23 cellular contexts compared by ENCODE assay signal in the genomic region with DNA sequence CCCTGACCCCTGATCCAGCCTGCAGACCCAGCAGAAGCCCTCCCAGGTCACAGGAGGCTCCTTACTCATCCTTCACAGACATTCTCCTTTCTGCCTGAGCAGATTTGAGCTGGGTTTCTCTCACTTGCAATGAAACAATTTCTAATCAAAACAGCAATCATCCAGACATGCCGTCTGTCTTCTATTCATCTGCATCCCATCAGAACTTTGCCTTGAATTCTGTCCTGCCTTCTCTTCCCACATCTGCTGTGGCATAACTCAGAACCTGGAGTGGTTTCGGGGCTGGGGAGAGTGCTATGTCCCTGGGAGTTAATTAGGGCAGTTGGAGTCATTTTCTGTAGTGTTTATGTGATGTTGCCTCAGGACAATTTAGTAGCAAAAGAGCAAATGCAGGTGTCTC.
A peak's percentile ranks its signal among the peaks of the same experiment; 100 is the strongest.
DNase-seq lines count a peak whose midpoint lies in the region; ATAC-seq and TF ChIP-seq lines count a peak whose summit lies in the region.
"Had no signal": no experiment of that assay in that cellular context is flagged by ENCODE, and none has a peak within 500 bp of the region (broad histone marks: within the 10 kb centered on the region; RNA-seq: fewer than 3 reads in every experiment).

No MANE protein-coding gene starts in this region.

- H2BK12ac ChIP-seq in neuronal stem cell (ENCODE audit: low read length), result no peak overlapping the region

- no peak overlapping the region for H3K9ac ChIP-seq in neuronal stem cell (ENCODE audit: low read depth, low read length, poor library complexity)

- H3K4me3 Mint-ChIP-seq in naive thymus-derived CD4-positive, alpha-beta T cell, result no peak overlapping the region
- H3K4me3 Mint-ChIP-seq: GM23338 had no signal

- POLR2A ChIA-PET in naive thymus-derived CD4-positive, alpha-beta T cell (lab: Charles Lee), result no interaction called here

- no peak overlapping the region for H2BK5ac ChIP-seq in neuronal stem cell (ENCODE audit: low read length)

- ATAC-seq in naive thymus-derived CD4-positive, alpha-beta T cell, result no peak
- ATAC-seq: GM23338, HCT116 had no signal

- H3K9me3 ChIP-seq in neuronal stem cell (replicated peaks in 1 of 2; ENCODE audit: control insufficient read depth in 2 of 2, insufficient read depth in 1 of 2, low read depth in 1 of 2, low read length in 2 of 2), result no peaks in the 10 kb centered on the region
- H3K9me3 ChIP-seq in naive thymus-derived CD4-positive, alpha-beta T cell (ENCODE audit: control insufficient read depth in 2 of 3, low read length in 3 of 3), result no peaks in the 10 kb centered on the region

- no peak overlapping the region for H3K4me3 ChIP-seq in coronary artery
- no peak overlapping the region for H3K4me3 ChIP-seq in neuronal stem cell (ENCODE audit: low read length in 2 of 2)
- no peak overlapping the region for H3K4me3 ChIP-seq in naive thymus-derived CD4-positive, alpha-beta T cell (ENCODE audit: low read length)
- H3K4me3 ChIP-seq: GM23338, SK-N-MC had no signal

- H4K91ac ChIP-seq in neuronal stem cell (ENCODE audit: low read depth, low read length, poor library complexity), result no peak overlapping the region

- H2AFZ ChIP-seq in neuronal stem cell (ENCODE audit: low read length), result no peak overlapping the region
- H2AFZ ChIP-seq: GM23338 had no signal

- H3K4ac ChIP-seq in neuronal stem cell (ENCODE audit: low read length), result no peak overlapping the region

- peaks cover 0 to 15% (median 6%) of the 10 kb centered on the region in 11 donors for H3K9me3 Mint-ChIP-seq in naive thymus-derived CD4-positive, alpha-beta T cell
- H3K9me3 Mint-ChIP-seq: GM23338 had no signal

- H3K36me3 Mint-ChIP-seq in naive thymus-derived CD4-positive, alpha-beta T cell, result peaks cover 0 to 3% (median 0%) of the 10 kb centered on the region in 5 donors

- H3K27me3 Mint-ChIP-seq in naive thymus-derived CD4-positive, alpha-beta T cell, result peaks cover 0 to 8% (median 4%) of the 10 kb centered on the region in 5 donors

- peak; percentile 27 for DNase-seq in DMS79 treated with DMSO at 0.1 percent for 48 hours (lab: John Stamatoyannopoulos, UW)
- DNase-seq in DMS79 (lab: John Stamatoyannopoulos, UW), result no peak
- peak; percentile 81 for DNase-seq in NCI-H1436 (lab: John Stamatoyannopoulos, UW)
- DNase-seq in coronary artery (ENCODE audit: low spot score), result peak; percentile 36
- no peak for DNase-seq in neuronal stem cell (ENCODE audit: low spot score)
- no peak for DNase-seq in GDM1 (lab: John Stamatoyannopoulos, UW)
- no peak for DNase-seq in naive thymus-derived CD4-positive, alpha-beta T cell
- DNase-seq in T-helper 9 cell, result no peak
- DNase-seq: AML-193; Kasumi-1; MM.1S; NCI-H146; NCI-H2081 treated with DMSO at 0.1 percent for 48 hours; NCI-H2227 treated with DMSO at 0.1 percent for 48 hours; NCI-H524 treated with DMSO at 0.1 percent for 48 hours; NK-92 treated with Interleukin-12 subunit alpha and Interleukin-12 subunit beta, amount 100 ng/mL, for 24 hours; SHP77; T-helper 1 cell had no signal

- no peak overlapping the region for H4K8ac ChIP-seq in neuronal stem cell (ENCODE audit: low read depth, low read length)

- H3K27ac ChIP-seq in coronary artery, result no peak overlapping the region
- H3K27ac ChIP-seq in neuronal stem cell (replicated peaks; ENCODE audit: low read length), result no peak overlapping the region
- no peak overlapping the region for H3K27ac ChIP-seq in naive thymus-derived CD4-positive, alpha-beta T cell (ENCODE audit: low read depth, low read length)
- H3K27ac ChIP-seq: 22Rv1, C4-2B, SK-N-MC had no signal

- H3K79me1 ChIP-seq in neuronal stem cell (ENCODE audit: low read depth, low read length), result peaks cover 1% of the 10 kb centered on the region

- CTCF ChIA-PET in naive thymus-derived CD4-positive, alpha-beta T cell (lab: Charles Lee), result no interaction called here

- no peak overlapping the region for H3K18ac ChIP-seq in neuronal stem cell (ENCODE audit: low read length)

- no peak overlapping the region for H2BK15ac ChIP-seq in neuronal stem cell (ENCODE audit: low read length)

- H3K4me1 ChIP-seq in neuronal stem cell (ENCODE audit: control insufficient read depth in 2 of 2, insufficient read depth in 1 of 2, low read depth in 1 of 2, low read length in 2 of 2), result peaks cover 0 to 4% of the 10 kb centered on the region in 2 donors
- no peaks in the 10 kb centered on the region for H3K4me1 ChIP-seq in naive thymus-derived CD4-positive, alpha-beta T cell (ENCODE audit: control insufficient read depth in 2 of 2, insufficient read depth in 2 of 2, low read length in 2 of 2)

- peak overlapping the region; percentile 17 for H3K14ac ChIP-seq in neuronal stem cell (ENCODE audit: low read length)

- no peaks in the 10 kb centered on the region for H3K36me3 ChIP-seq in neuronal stem cell (replicated peaks in 1 of 2; ENCODE audit: control insufficient read depth in 2 of 2, insufficient read depth in 2 of 2, low read length in 2 of 2)
- H3K36me3 ChIP-seq in naive thymus-derived CD4-positive, alpha-beta T cell (ENCODE audit: control insufficient read depth in 2 of 3, insufficient read depth in 3 of 3, low read length in 3 of 3), result no peaks in the 10 kb centered on the region

- no CpG with 5 or more reads among the region's 2 CpGs for WGBS in neuronal stem cell (ENCODE audit: extremely low coverage in 2 of 2, insufficient read length in 2 of 2, insufficient replicate concordance in 1 of 2), 2 donors

- no peak overlapping the region for H3K4me2 ChIP-seq in neuronal stem cell (ENCODE audit: insufficient read depth, low read length, poor library complexity, severe bottlenecking)
- H3K4me2 ChIP-seq: GM23338 had no signal

- no peaks in the 10 kb centered on the region for H3K27me3 ChIP-seq in neuronal stem cell (ENCODE audit: control insufficient read depth in 3 of 3, insufficient read depth in 3 of 3, low read depth in 1 of 3, low read length in 3 of 3)
- H3K27me3 ChIP-seq in naive thymus-derived CD4-positive, alpha-beta T cell (ENCODE audit: control insufficient read depth in 2 of 2, insufficient read depth in 2 of 2, low read length in 2 of 2), result no peaks in the 10 kb centered on the region

- no peak overlapping the region for H2BK120ac ChIP-seq in neuronal stem cell (ENCODE audit: low read depth, low read length)

- H3K4me1 Mint-ChIP-seq in naive thymus-derived CD4-positive, alpha-beta T cell, result no peaks in the 10 kb centered on the region

- H3K23ac ChIP-seq in neuronal stem cell (ENCODE audit: low read depth, low read length, poor library complexity), result no peak overlapping the region

- no peak overlapping the region for H2AK5ac ChIP-seq in neuronal stem cell (ENCODE audit: low read depth, low read length)

- no peak overlapping the region for H3K27ac Mint-ChIP-seq in naive thymus-derived CD4-positive, alpha-beta T cell
- H3K27ac Mint-ChIP-seq: GM23338 had no signal

- intact Hi-C loops in naive thymus-derived CD4-positive, alpha-beta T cell (cut with micrococcal nuclease), result no loop called here

- TF ChIP-seq CTCF in coronary artery (IDR thresholded peaks at IDR 0.05), result no peak

Comparison
In these comparisons a context has a peak if more than half of its experiments do, and no peak if none do; other contexts are left out.
1. DNase-seq: peak in DMS79 treated with DMSO at 0.1 percent for 48 hours (single experiment), NCI-H1436 (single experiment) and coronary artery (single experiment); none in DMS79 (single experiment), neuronal stem cell (single experiment), GDM1 (single experiment), naive thymus-derived CD4-positive, alpha-beta T cell (0 of 9) and T-helper 9 cell (single experiment).